In the genomic region with DNA sequence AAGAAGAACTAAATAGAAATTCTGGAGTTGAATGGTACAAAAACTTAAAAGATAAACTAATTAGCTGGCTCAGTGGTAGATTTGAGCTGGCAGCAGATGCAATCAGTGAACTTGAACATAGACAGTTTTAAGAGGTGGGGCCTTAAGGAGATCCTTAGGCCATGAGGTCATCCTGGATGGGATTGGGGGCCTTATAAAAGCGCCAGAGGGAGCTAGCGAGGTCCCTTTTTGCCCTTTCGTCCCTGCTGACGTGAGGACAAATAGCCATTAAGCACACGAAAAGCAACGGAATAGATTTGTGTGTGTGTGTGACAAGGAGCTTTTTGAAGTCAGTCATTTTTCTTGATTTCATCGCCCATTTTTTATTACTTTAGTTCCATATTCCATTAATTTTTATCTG, we compare ENCODE assay signal across 14 cellular contexts.
DNase-seq lines count a peak whose midpoint lies in the region; ATAC-seq, FAIRE-seq and TF ChIP-seq lines count a peak whose summit lies in the region.
"Had no signal": no experiment of that assay in that cellular context is flagged by ENCODE, and none has a peak within 500 bp of the region (broad histone marks: within the 10 kb centered on the region; RNA-seq: fewer than 3 reads in every experiment).

No MANE protein-coding gene starts in this region.

- POLR2A ChIA-PET in WTC11 (lab: Charles Lee), result interaction anchor here (0.7 kb wide), 2 partner anchors 276 to 590 kb away, joined by 3 to 5 read pairs; no protein-coding TSS in a partner anchor

- no peaks in the 10 kb centered on the region for H3K4me1 Mint-ChIP-seq in WTC11

- intact Hi-C loops in right cardiac atrium (cut with DNase I) (no loop called here), Right ventricle myocardium inferior (cut with DNase I) (no loop called here), left colon (cut with DNase I, micrococcal nuclease) (no loop called here)

- H3K9me3 ChIP-seq in right cardiac atrium (ENCODE audit: control insufficient read depth, low read length), result no peaks in the 10 kb centered on the region

- no peaks in the 10 kb centered on the region for H3K27me3 Mint-ChIP-seq in WTC11 (ENCODE audit: low read depth)
- H3K27me3 Mint-ChIP-seq: dendritic cell treated with granulocyte-macrophage colony-stimulating factor and Interleukin-4, amounts not matched to agents 40 ng/mL and 50 ng/mL, for 4 days; naive thymus-derived CD8-positive, alpha-beta T cell had no signal

- no peak for TF ChIP-seq POLR2A in GM12892 (IDR thresholded peaks at IDR 0.05; ENCODE audit: low read depth, low read length)

- no peak overlapping the region for H3K27ac ChIP-seq in right cardiac atrium (ENCODE audit: low read length)

- WGBS in right cardiac atrium, result 60% methylated on average over 7 of the region's 7 CpGs

- CTCF ChIA-PET in WTC11 (lab: Charles Lee), result interaction anchor here (0.6 to 2.2 kb wide), 18 partner anchors 9 to 863 kb away, joined by 3 to 11 read pairs (median 3); partner anchors contain the start of genes ZNF354C, ZNF454 and ZNF879

- TF ChIP-seq CTCF in WTC11 (IDR thresholded peaks at IDR 0.05), result no peak

- H3K27me3 ChIP-seq in right cardiac atrium (ENCODE audit: control insufficient read depth, insufficient read depth), result no peaks in the 10 kb centered on the region

- ATAC-seq in right cardiac atrium (peak in 1 of 2 donors; percentile 56), Right ventricle myocardium inferior (no peak), WTC11 (peak; percentile 94), left colon (no peak), HG03095 (IDR thresholded peaks at IDR 0.05; ENCODE audit: unreplicated experiment) (no peak)
- ATAC-seq: naive thymus-derived CD8-positive, alpha-beta T cell had no signal

- no peaks in the 10 kb centered on the region for H3K9me3 Mint-ChIP-seq in WTC11
- H3K9me3 Mint-ChIP-seq: dendritic cell treated with granulocyte-macrophage colony-stimulating factor and Interleukin-4, amounts not matched to agents 40 ng/mL and 50 ng/mL, for 4 days; naive thymus-derived CD8-positive, alpha-beta T cell had no signal

- no peak overlapping the region for H3K4me3 ChIP-seq in right cardiac atrium (ENCODE audit: low read length)

- FAIRE-seq in GM12892 (lab: Jason Lieb, UNC), result no peak

- no peak overlapping the region for H3K4me3 Mint-ChIP-seq in WTC11
- H3K4me3 Mint-ChIP-seq: activated T-helper 1 cell treated with anti-CD3 and anti-CD28 coated beads, Interleukin-12 subunit alpha, Interleukin-12 subunit beta, Interleukin-2, Interleukin-4 antibody, amounts not matched to agents 30 ng/mL and 10 ng/mL and 1 ng/mL, durations not matched to agents 14 hours and 24 hours and 36 hours; CD14-positive monocyte; dendritic cell treated with granulocyte-macrophage colony-stimulating factor and Interleukin-4, amounts not matched to agents 40 ng/mL and 50 ng/mL, for 4 days; naive thymus-derived CD8-positive, alpha-beta T cell had no signal

- H3K36me3 Mint-ChIP-seq in WTC11, result no peaks in the 10 kb centered on the region
- H3K36me3 Mint-ChIP-seq: CD14-positive monocyte; naive thymus-derived CD8-positive, alpha-beta T cell had no signal

- no peak overlapping the region for H3K27ac Mint-ChIP-seq in WTC11
- H3K27ac Mint-ChIP-seq: CD14-positive monocyte; dendritic cell treated with granulocyte-macrophage colony-stimulating factor and Interleukin-4, amounts not matched to agents 40 ng/mL and 50 ng/mL, for 4 days had no signal

- DNase-seq in right cardiac atrium, result peak in 2 of 3 donors; percentile 30 to 40
- no peak for DNase-seq in Right ventricle myocardium inferior (ENCODE audit: missing footprints)
- DNase-seq in WTC11 (ENCODE audit: low spot score), result peak; percentile 60
- peak; percentile 77 for DNase-seq in iPS-NIHi11 (ENCODE audit: low spot score)
- DNase-seq in GM12892 (ENCODE audit: insufficient read length), result no peak
- DNase-seq in left colon, result no peak
- no peak for DNase-seq in central memory CD4-positive, alpha-beta T cell
- DNase-seq: hippocampal formation; naive thymus-derived CD8-positive, alpha-beta T cell; NCI-H187 had no signal

- H3K4me1 ChIP-seq in right cardiac atrium (ENCODE audit: control insufficient read depth, insufficient read depth, low read length), result no peaks in the 10 kb centered on the region

TF ChIP-seq in WTC11, 78 proteins besides CTCF, POLR2A, EP300 and RAD21:
- TF ChIP-seq RORB (CRISPR knock-in tag; IDR thresholded peaks at IDR 0.05) (no peak), SOX15 (CRISPR knock-in tag; IDR thresholded peaks at IDR 0.05) (no peak), ESRRA (CRISPR knock-in tag; IDR thresholded peaks at IDR 0.05; ENCODE audit: borderline replicate concordance) (no peak), ZNF263 (CRISPR knock-in tag; IDR thresholded peaks at IDR 0.05; ENCODE audit: low read depth) (no peak), IRF1 (CRISPR knock-in tag; IDR thresholded peaks at IDR 0.05) (no peak), ZNF532 (CRISPR knock-in tag; IDR thresholded peaks at IDR 0.05; ENCODE audit: borderline replicate concordance) (no peak), ZNF317 (CRISPR knock-in tag; IDR thresholded peaks at IDR 0.05; ENCODE audit: borderline replicate concordance, low read depth) (no peak), ZNF425 (CRISPR knock-in tag; conservative IDR thresholded peaks at IDR 0.05) (no peak), MYBL2 (CRISPR knock-in tag; IDR thresholded peaks at IDR 0.05) (no peak)
TF ChIP-seq in WTC11: peak in this region for 0.

Comparison
In these comparisons a context has a peak if more than half of its experiments do, and no peak if none do; other contexts are left out.
1. DNase-seq: peak in right cardiac atrium (2 of 3), WTC11 (single experiment) and iPS-NIHi11 (single experiment); none in Right ventricle myocardium inferior (single experiment), GM12892 (single experiment), left colon (0 of 2) and central memory CD4-positive, alpha-beta T cell (single experiment).